In genomic region chr13:99431927-99432636, GRCh38 we compare ENCODE assay signal across 8 cellular contexts.
DNase-seq lines count a peak whose midpoint lies in the region; ATAC-seq and TF ChIP-seq lines count a peak whose summit lies in the region.

No MANE protein-coding gene starts in this region.

- POLR2A ChIA-PET in activated CD4-positive, alpha-beta T cell treated with anti-CD3 and anti-CD28 coated beads, Interleukin-2, amount 10 ng/mL, durations not matched to agents 7 days and 5 days (lab: Charles Lee): no interaction called here

- no peak for TF ChIP-seq CTCF in neural crest cell (conservative IDR thresholded peaks at IDR 0.05)

- peaks cover 4% of the 10 kb centered on the region for H3K9me3 Mint-ChIP-seq in activated CD4-positive, alpha-beta T cell treated with anti-CD3 and anti-CD28 coated beads, Interleukin-2, amount 10 ng/mL, durations not matched to agents 7 days and 5 days
- no peaks in the 10 kb centered on the region for H3K9me3 Mint-ChIP-seq in activated T-cell treated with anti-CD3 and anti-CD28 coated beads, Interleukin-2, amount 50 U/mL, for 4 hours
- H3K9me3 Mint-ChIP-seq in neural crest cell: no peaks in the 10 kb centered on the region

- peak overlapping the region; percentile 88 for H3K27ac Mint-ChIP-seq in activated CD4-positive, alpha-beta T cell treated with anti-CD3 and anti-CD28 coated beads, Interleukin-2, amount 10 ng/mL, durations not matched to agents 7 days and 5 days
- H3K27ac Mint-ChIP-seq in neural crest cell (ENCODE audit: unreplicated experiment): peak overlapping the region; percentile 40

- H3K36me3 Mint-ChIP-seq in activated CD4-positive, alpha-beta T cell treated with anti-CD3 and anti-CD28 coated beads, Interleukin-2, amount 10 ng/mL, durations not matched to agents 7 days and 5 days (ENCODE audit: low read depth): no peaks in the 10 kb centered on the region
- H3K36me3 Mint-ChIP-seq in activated T-cell treated with anti-CD3 and anti-CD28 coated beads, Interleukin-2, amount 50 U/mL, for 4 hours (ENCODE audit: insufficient read depth): no peaks in the 10 kb centered on the region
- H3K36me3 Mint-ChIP-seq in neural crest cell (ENCODE audit: low read depth): no peaks in the 10 kb centered on the region

- peak overlapping the region; percentile 49 for H3K4me3 Mint-ChIP-seq in activated CD4-positive, alpha-beta T cell treated with anti-CD3 and anti-CD28 coated beads, Interleukin-2, amount 10 ng/mL, durations not matched to agents 7 days and 5 days
- peak overlapping the region; percentile 66 for H3K4me3 Mint-ChIP-seq in activated T-cell treated with anti-CD3 and anti-CD28 coated beads, Interleukin-2, amount 50 U/mL, for 4 hours
- no peak overlapping the region for H3K4me3 Mint-ChIP-seq in neural crest cell

- CTCF ChIA-PET in activated CD4-positive, alpha-beta T cell treated with anti-CD3 and anti-CD28 coated beads, Interleukin-2, amount 10 ng/mL, durations not matched to agents 7 days and 5 days (lab: Charles Lee): interaction anchor here (0.7 to 1.1 kb wide), 3 partner anchors 11 to 864 kb away, joined by 3 read pairs; no protein-coding TSS in a partner anchor

- no peak for DNase-seq in activated CD4-positive, alpha-beta T cell treated with anti-CD3 and anti-CD28 coated beads, Interleukin-2, amount 10 ng/mL, durations not matched to agents 7 days and 5 days
- DNase-seq in activated CD4-positive, alpha-beta T cell treated with anti-CD3 and anti-CD28 coated beads for 1 hour: no peak
- DNase-seq in activated T-cell treated with anti-CD3 and anti-CD28 coated beads, Interleukin-2, amount 50 U/mL, for 4 hours: no peak
- DNase-seq in neural crest cell (ENCODE audit: low read depth, low spot score) (no peak), GDM1 (lab: John Stamatoyannopoulos, UW) (no peak), AML-193 (lab: John Stamatoyannopoulos, UW) (no peak), HUDEP-2 (lab: John Stamatoyannopoulos, UW; ENCODE audit: unreplicated experiment in 76 of 76) (no peak)

- no peaks in the 10 kb centered on the region for H3K27me3 Mint-ChIP-seq in activated CD4-positive, alpha-beta T cell treated with anti-CD3 and anti-CD28 coated beads, Interleukin-2, amount 10 ng/mL, durations not matched to agents 7 days and 5 days
- no peaks in the 10 kb centered on the region for H3K27me3 Mint-ChIP-seq in activated T-cell treated with anti-CD3 and anti-CD28 coated beads, Interleukin-2, amount 50 U/mL, for 4 hours (ENCODE audit: low read depth)
- H3K27me3 Mint-ChIP-seq in neural crest cell (ENCODE audit: low read depth): no peaks in the 10 kb centered on the region

- ATAC-seq in HG03095 (IDR thresholded peaks at IDR 0.05; ENCODE audit: unreplicated experiment): peak; percentile 27
- ATAC-seq in activated T-cell treated with anti-CD3 and anti-CD28 coated beads, Interleukin-2, amount 50 U/mL, for 4 hours: no peak

- peaks cover 64% of the 10 kb centered on the region for H3K4me1 Mint-ChIP-seq in activated CD4-positive, alpha-beta T cell treated with anti-CD3 and anti-CD28 coated beads, Interleukin-2, amount 10 ng/mL, durations not matched to agents 7 days and 5 days
- peaks cover 65% of the 10 kb centered on the region for H3K4me1 Mint-ChIP-seq in activated T-cell treated with anti-CD3 and anti-CD28 coated beads, Interleukin-2, amount 50 U/mL, for 4 hours (ENCODE audit: low read depth)
- peaks cover 21% of the 10 kb centered on the region for H3K4me1 Mint-ChIP-seq in neural crest cell
